In the genomic region with DNA sequence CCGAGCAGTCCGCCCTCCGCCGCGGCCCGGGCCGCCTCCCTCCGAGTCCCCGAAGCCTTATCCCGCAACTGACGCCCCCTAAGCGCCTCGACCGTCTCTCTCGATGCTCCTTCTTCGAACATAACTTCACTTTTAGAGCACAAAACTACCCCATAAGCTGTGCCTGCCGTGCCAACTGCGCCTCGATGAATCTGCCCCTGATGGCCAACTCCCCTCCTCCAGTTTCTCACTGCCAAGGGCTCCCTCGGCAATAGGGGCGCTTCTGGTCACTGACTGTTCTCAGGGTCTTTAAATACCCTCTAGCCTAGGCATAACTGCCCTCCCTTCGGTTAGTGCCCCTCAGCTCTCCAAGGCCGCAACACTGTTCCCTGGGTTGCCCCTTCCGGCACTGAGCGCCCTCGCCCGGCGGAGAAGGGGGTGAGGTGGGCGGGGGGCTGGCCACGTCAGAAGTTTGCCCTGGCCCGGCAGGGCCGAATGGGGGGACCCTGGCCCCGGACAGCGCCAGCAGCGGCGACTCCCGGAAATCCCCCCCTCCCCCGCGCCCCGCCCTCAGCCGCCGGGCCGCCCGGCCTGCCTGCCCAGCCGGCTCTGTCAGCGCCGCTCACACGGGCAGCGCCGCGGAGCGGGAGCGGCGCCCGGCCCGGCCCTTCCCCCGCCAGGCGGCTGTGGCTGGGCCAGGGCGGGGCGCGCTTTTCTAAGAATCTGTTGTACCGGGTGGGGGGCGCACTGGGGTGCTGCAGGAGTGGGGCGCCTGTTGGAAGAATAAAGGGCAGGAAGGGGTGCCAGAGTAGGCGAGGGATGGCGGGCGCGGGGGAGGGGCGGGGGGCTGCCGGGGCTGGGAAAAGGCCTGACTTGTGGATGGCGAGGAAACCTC, we compare ENCODE assay signal across 8 cellular contexts. TPM values are rescaled to one million over a fixed set of nuclear protein-coding genes. Genes with fewer than 3 reads are reported as not detected.
DNase-seq lines count a peak whose midpoint lies in the region; ATAC-seq and TF ChIP-seq lines count a peak whose summit lies in the region.

No MANE protein-coding gene starts in this region.

- in situ Hi-C loops in SK-MEL-5 (cut with HindIII; ENCODE audit: low pct_unique_long_range_greater_than_20kb, low sequenced_read_pairs), result no loop called here
- in situ Hi-C loops in brain microvascular endothelial cell (cut with HindIII; ENCODE audit: low pct_ligation_motif_present, low sequenced_read_pairs), result no loop called here

- H3K4me1 ChIP-seq in BE2C (peaks cover 16% of the 10 kb centered on the region), iPS-20b (ENCODE audit: insufficient read depth, low read length) (peaks cover 51% of the 10 kb centered on the region)

- peak; percentile 73 for DNase-seq in BE2C
- peak; percentile 50 for DNase-seq in SK-MEL-5 (ENCODE audit: low read depth, low spot score)
- peak; percentile 29 for DNase-seq in brain microvascular endothelial cell
- no peak for DNase-seq in skeletal muscle cell (ENCODE audit: low read depth)
- DNase-seq in pons (ENCODE audit: low spot score), result no peak

- peak overlapping the region; percentile 99 for H3K27ac ChIP-seq in brain microvascular endothelial cell
- no peak overlapping the region for H3K27ac ChIP-seq in iPS-20b (ENCODE audit: low read length)

- H3K4me3 ChIP-seq in BE2C (ENCODE audit: low read depth, low read length), result peak overlapping the region; percentile 59
- peak overlapping the region; percentile 55 for H3K4me3 ChIP-seq in brain microvascular endothelial cell (ENCODE audit: low read depth, low read length)
- H3K4me3 ChIP-seq in iPS-20b (ENCODE audit: low read length), result peak overlapping the region; percentile 84
- H3K4me3 ChIP-seq in skeletal muscle cell (ENCODE audit: low read depth, low read length), result peak overlapping the region; percentile 80

- H3K27me3 ChIP-seq in BE2C, result no peaks in the 10 kb centered on the region
- no peaks in the 10 kb centered on the region for H3K27me3 ChIP-seq in brain microvascular endothelial cell (replicated peaks)
- H3K27me3 ChIP-seq in iPS-20b (ENCODE audit: insufficient read depth, low read length), result peaks cover 42% of the 10 kb centered on the region

- H3K9ac ChIP-seq in iPS-20b (ENCODE audit: low read depth, low read length), result peak overlapping the region; percentile 77; the same call in 1 of the 2 replicates

- H3K36me3 ChIP-seq in BE2C (no peaks in the 10 kb centered on the region), brain microvascular endothelial cell (replicated peaks) (no peaks in the 10 kb centered on the region), iPS-20b (ENCODE audit: insufficient read depth, low read depth, low read length) (no peaks in the 10 kb centered on the region)

- ATAC-seq in GM18520 (IDR thresholded peaks at IDR 0.05; ENCODE audit: unreplicated experiment) (peak; percentile 30), HG03175 (IDR thresholded peaks at IDR 0.05; ENCODE audit: unreplicated experiment) (peak; percentile 29)

- no peaks in the 10 kb centered on the region for H3K9me3 ChIP-seq in BE2C
- H3K9me3 ChIP-seq in iPS-20b (ENCODE audit: insufficient read depth, low read depth, low read length), result no peaks in the 10 kb centered on the region

- TF ChIP-seq CTCF in BE2C (IDR thresholded peaks at IDR 0.05; ENCODE audit: low read depth, low read length), result peak; percentile 39
- no peak for TF ChIP-seq CTCF in brain microvascular endothelial cell (IDR thresholded peaks at IDR 0.05; ENCODE audit: low read depth, low read length, missing control alignments)

RNA-seq across cellular contexts. Expression of a gene that starts 10.6 kb away (rescaled TPM):
- 20.2 TPM for polyA plus RNA-seq in BE2C (2012; ENCODE audit: insufficient read depth, insufficient read length, low read depth)
- 5.6 and 7.0 TPM in 2 replicates for total RNA-seq in SK-MEL-5 (2014; rRNA removed; shearing (Covaris generic))
- 22.1 and 28.0 TPM in 2 replicates for polyA plus RNA-seq in SK-MEL-5 (2015; cell fraction: cytosol; rRNA removed)
- 14.9 and 19.2 TPM in 2 replicates for polyA plus RNA-seq in SK-MEL-5 (2015; cell fraction: nucleus; rRNA removed)

RNA-seq across cellular contexts. Expression of a gene that starts 14.4 kb away (rescaled TPM):
- polyA plus RNA-seq in BE2C (2012; ENCODE audit: insufficient read depth, insufficient read length, low read depth), result not detected
- 18.8 and 29.2 TPM in 2 replicates for total RNA-seq in SK-MEL-5 (2014; rRNA removed; shearing (Covaris generic))
- 16.3 and 18.5 TPM in 2 replicates for polyA plus RNA-seq in SK-MEL-5 (2015; cell fraction: cytosol; rRNA removed)
- 87.1 and 96.7 TPM in 2 replicates for polyA plus RNA-seq in SK-MEL-5 (2015; cell fraction: nucleus; rRNA removed)

RNA-seq across cellular contexts. Expression of a gene that starts 40.7 kb away (rescaled TPM):
- polyA plus RNA-seq in BE2C (2012; ENCODE audit: insufficient read depth, insufficient read length, low read depth), result 12.2 TPM
- 1.7 and 6.1 TPM in 2 replicates for total RNA-seq in SK-MEL-5 (2014; rRNA removed; shearing (Covaris generic))
- polyA plus RNA-seq in SK-MEL-5 (2015; cell fraction: cytosol; rRNA removed), result 1.8 and 3.2 TPM in 2 replicates
- 135 and 157 TPM in 2 replicates for polyA plus RNA-seq in SK-MEL-5 (2015; cell fraction: nucleus; rRNA removed)

RNA-seq across cellular contexts. Expression of a gene that starts 40.9 kb away (rescaled TPM):
- 35.0 TPM for polyA plus RNA-seq in BE2C (2012; ENCODE audit: insufficient read depth, insufficient read length, low read depth)
- total RNA-seq in SK-MEL-5 (2014; rRNA removed; shearing (Covaris generic)), result 11.7 and 16.6 TPM in 2 replicates
- polyA plus RNA-seq in SK-MEL-5 (2015; cell fraction: cytosol; rRNA removed), result 12.4 and 15.3 TPM in 2 replicates
- 87.2 and 91.0 TPM in 2 replicates for polyA plus RNA-seq in SK-MEL-5 (2015; cell fraction: nucleus; rRNA removed)

RNA-seq across cellular contexts. Expression of a gene that starts 46.7 kb away (rescaled TPM):
- 6.3 TPM for polyA plus RNA-seq in BE2C (2012; ENCODE audit: insufficient read depth, insufficient read length, low read depth)
- total RNA-seq in SK-MEL-5 (2014; rRNA removed; shearing (Covaris generic)), result 8.3 and 9.2 TPM in 2 replicates
- 19.1 and 25.2 TPM in 2 replicates for polyA plus RNA-seq in SK-MEL-5 (2015; cell fraction: cytosol; rRNA removed)
- polyA plus RNA-seq in SK-MEL-5 (2015; cell fraction: nucleus; rRNA removed), result 77.0 and 80.6 TPM in 2 replicates

Comparison
In these comparisons a context has a peak if more than half of its experiments do, and no peak if none do; other contexts are left out.
1. DNase-seq: peak in BE2C (single experiment), SK-MEL-5 (single experiment) and brain microvascular endothelial cell (single experiment); none in skeletal muscle cell (single experiment) and pons (single experiment).
2. Peak in every context shown above with its lines, with median percentiles within 50 percentile points of each other: H3K4me3 ChIP-seq.